ENCODE assay signal across 1 cellular context in the genomic region with DNA sequence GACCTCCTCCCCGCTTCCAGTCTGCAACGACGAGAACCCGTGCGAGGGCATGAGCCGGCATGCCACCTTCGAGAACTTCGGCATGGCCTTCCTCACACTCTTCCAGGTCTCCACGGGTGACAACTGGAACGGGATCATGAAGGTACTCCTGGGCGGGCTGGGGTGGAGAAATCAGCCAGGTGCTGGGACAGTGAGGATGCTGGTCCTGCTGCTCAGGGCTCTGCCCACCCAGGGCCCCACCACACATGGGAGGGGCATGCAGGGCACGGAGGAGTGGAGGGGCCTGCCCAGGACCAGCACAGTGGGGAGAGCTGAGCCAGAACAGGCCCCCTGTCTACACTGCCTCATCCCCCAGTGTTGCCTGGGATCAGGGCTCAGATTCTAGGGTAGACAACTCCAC.
TF ChIP-seq lines count a peak whose summit lies in the region.

No MANE protein-coding gene starts in this region.

TF ChIP-seq in H1, 55 proteins besides CTCF, POLR2A, EP300 and RAD21 (continued from another document):
- TF ChIP-seq, protein P1, sequence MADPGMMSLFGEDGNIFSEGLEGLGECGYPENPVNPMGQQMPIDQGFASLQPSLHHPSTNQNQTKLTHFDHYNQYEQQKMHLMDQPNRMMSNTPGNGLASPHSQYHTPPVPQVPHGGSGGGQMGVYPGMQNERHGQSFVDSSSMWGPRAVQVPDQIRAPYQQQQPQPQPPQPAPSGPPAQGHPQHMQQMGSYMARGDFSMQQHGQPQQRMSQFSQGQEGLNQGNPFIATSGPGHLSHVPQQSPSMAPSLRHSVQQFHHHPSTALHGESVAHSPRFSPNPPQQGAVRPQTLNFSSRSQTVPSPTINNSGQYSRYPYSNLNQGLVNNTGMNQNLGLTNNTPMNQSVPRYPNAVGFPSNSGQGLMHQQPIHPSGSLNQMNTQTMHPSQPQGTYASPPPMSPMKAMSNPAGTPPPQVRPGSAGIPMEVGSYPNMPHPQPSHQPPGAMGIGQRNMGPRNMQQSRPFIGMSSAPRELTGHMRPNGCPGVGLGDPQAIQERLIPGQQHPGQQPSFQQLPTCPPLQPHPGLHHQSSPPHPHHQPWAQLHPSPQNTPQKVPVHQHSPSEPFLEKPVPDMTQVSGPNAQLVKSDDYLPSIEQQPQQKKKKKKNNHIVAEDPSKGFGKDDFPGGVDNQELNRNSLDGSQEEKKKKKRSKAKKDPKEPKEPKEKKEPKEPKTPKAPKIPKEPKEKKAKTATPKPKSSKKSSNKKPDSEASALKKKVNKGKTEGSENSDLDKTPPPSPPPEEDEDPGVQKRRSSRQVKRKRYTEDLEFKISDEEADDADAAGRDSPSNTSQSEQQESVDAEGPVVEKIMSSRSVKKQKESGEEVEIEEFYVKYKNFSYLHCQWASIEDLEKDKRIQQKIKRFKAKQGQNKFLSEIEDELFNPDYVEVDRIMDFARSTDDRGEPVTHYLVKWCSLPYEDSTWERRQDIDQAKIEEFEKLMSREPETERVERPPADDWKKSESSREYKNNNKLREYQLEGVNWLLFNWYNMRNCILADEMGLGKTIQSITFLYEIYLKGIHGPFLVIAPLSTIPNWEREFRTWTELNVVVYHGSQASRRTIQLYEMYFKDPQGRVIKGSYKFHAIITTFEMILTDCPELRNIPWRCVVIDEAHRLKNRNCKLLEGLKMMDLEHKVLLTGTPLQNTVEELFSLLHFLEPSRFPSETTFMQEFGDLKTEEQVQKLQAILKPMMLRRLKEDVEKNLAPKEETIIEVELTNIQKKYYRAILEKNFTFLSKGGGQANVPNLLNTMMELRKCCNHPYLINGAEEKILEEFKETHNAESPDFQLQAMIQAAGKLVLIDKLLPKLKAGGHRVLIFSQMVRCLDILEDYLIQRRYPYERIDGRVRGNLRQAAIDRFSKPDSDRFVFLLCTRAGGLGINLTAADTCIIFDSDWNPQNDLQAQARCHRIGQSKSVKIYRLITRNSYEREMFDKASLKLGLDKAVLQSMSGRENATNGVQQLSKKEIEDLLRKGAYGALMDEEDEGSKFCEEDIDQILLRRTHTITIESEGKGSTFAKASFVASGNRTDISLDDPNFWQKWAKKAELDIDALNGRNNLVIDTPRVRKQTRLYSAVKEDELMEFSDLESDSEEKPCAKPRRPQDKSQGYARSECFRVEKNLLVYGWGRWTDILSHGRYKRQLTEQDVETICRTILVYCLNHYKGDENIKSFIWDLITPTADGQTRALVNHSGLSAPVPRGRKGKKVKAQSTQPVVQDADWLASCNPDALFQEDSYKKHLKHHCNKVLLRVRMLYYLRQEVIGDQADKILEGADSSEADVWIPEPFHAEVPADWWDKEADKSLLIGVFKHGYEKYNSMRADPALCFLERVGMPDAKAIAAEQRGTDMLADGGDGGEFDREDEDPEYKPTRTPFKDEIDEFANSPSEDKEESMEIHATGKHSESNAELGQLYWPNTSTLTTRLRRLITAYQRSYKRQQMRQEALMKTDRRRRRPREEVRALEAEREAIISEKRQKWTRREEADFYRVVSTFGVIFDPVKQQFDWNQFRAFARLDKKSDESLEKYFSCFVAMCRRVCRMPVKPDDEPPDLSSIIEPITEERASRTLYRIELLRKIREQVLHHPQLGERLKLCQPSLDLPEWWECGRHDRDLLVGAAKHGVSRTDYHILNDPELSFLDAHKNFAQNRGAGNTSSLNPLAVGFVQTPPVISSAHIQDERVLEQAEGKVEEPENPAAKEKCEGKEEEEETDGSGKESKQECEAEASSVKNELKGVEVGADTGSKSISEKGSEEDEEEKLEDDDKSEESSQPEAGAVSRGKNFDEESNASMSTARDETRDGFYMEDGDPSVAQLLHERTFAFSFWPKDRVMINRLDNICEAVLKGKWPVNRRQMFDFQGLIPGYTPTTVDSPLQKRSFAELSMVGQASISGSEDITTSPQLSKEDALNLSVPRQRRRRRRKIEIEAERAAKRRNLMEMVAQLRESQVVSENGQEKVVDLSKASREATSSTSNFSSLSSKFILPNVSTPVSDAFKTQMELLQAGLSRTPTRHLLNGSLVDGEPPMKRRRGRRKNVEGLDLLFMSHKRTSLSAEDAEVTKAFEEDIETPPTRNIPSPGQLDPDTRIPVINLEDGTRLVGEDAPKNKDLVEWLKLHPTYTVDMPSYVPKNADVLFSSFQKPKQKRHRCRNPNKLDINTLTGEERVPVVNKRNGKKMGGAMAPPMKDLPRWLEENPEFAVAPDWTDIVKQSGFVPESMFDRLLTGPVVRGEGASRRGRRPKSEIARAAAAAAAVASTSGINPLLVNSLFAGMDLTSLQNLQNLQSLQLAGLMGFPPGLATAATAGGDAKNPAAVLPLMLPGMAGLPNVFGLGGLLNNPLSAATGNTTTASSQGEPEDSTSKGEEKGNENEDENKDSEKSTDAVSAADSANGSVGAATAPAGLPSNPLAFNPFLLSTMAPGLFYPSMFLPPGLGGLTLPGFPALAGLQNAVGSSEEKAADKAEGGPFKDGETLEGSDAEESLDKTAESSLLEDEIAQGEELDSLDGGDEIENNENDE (IDR thresholded peaks at IDR 0.05; ENCODE audit: insufficient replicate concordance, low read length) = no peak
- TF ChIP-seq TAF1 (IDR thresholded peaks at IDR 0.05; ENCODE audit: low read depth, low read length) (no peak), SUZ12 (IDR thresholded peaks at IDR 0.05; ENCODE audit: low read length) (no peak), POU5F1 (IDR thresholded peaks at IDR 0.05; ENCODE audit: low read depth, low read length) (no peak), BCL11A (IDR thresholded peaks at IDR 0.05; ENCODE audit: low read depth in 2 of 2, low read length in 2 of 2) (no peak), CEBPB (IDR thresholded peaks at IDR 0.05; ENCODE audit: low read depth, low read length) (no peak), CTBP2 (IDR thresholded peaks at IDR 0.05; ENCODE audit: borderline replicate concordance, insufficient read depth, insufficient read length, low read length) (no peak), KDM1A (IDR thresholded peaks at IDR 0.05; ENCODE audit: borderline replicate concordance, low read length) (no peak), SIN3A (conservative IDR thresholded peaks at IDR 0.05 in 1 of 2, IDR thresholded peaks at IDR 0.05 in 1 of 2; ENCODE audit: low read depth in 1 of 2, low read length in 2 of 2) (no peak), CHD2 (IDR thresholded peaks at IDR 0.05; ENCODE audit: low read length) (no peak), TAF7 (optimal IDR thresholded peaks at IDR 0.05; ENCODE audit: borderline replicate concordance, low read depth, low read length) (no peak), TCF12 (IDR thresholded peaks at IDR 0.05; ENCODE audit: low read depth, low read length) (no peak), MAFK (IDR thresholded peaks at IDR 0.05; ENCODE audit: low read depth, low read length) (no peak)
